Comparison of ENCODE assay signal across 10 cellular contexts in the genomic region with DNA sequence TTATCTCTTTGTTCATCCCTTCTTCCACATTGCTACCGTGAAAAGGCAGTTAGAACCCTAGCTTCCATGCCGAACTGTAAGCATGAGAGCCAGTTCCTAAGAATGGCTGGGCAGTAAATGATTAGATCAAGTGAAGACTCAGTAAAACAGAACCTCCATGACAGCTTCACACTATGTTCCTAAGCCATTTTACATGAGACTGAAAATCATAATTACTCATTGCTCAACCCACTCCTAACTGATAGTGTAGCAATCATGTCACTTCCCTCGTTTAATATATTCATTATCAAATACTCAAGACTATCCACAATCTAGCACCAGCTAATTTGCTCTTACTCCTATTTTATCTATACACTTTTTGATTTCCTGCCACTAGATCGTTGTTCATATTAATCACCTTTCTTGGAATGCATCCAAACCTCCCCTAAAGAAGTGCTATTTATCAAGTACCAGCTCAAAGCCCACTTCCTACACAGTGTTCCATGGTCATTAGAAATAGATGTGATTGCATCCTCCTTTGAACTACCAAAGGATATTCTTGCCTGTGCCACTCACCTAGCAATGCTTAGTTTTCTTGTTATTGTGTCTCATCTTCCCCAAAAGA. TPM values are rescaled to one million over a fixed set of nuclear protein-coding genes. Genes with fewer than 3 reads are reported as not detected.
DNase-seq lines count a peak whose midpoint lies in the region; ATAC-seq and TF ChIP-seq lines count a peak whose summit lies in the region.
"Had no signal": no experiment of that assay in that cellular context is flagged by ENCODE, and none has a peak within 500 bp of the region (broad histone marks: within the 10 kb centered on the region; RNA-seq: fewer than 3 reads in every experiment).

No MANE protein-coding gene starts in this region.

- no peak for DNase-seq in CD8-positive, alpha-beta T cell
- no peak for DNase-seq in H9
- DNase-seq in mesothelial cell of epicardium (ENCODE audit: low spot score in 2 of 2, unreplicated experiment in 2 of 2) = no peak
- DNase-seq in body of pancreas = no peak
- no peak for DNase-seq in tibial nerve (ENCODE audit: low spot score in 2 of 2)
- DNase-seq in stimulated activated CD4-positive, alpha-beta T cell treated with anti-CD3 and anti-CD28 coated beads, Interleukin-15, amount 100 ng/mL, for 24 hours = no peak
- DNase-seq: DMS153; stimulated activated CD4-positive, alpha-beta T cell treated with anti-CD3 and anti-CD28 coated beads, Interleukin-4, amount 100 ng/mL, for 24 hours had no signal

- H3K27ac ChIP-seq in CD8-positive, alpha-beta T cell (ENCODE audit: low read depth, low read length) = no peak overlapping the region
- H3K27ac ChIP-seq in H9 (ENCODE audit: insufficient read length, low read depth, low read length) (peak overlapping the region; percentile 42), body of pancreas (no peak overlapping the region), tibial nerve (no peak overlapping the region)

- H3K4me2 ChIP-seq in H9 (ENCODE audit: insufficient read depth, insufficient read length, low read length) = no peak overlapping the region

- H3K9me3 Mint-ChIP-seq in CD8-positive, alpha-beta T cell = no peaks in the 10 kb centered on the region
- no peaks in the 10 kb centered on the region for H3K9me3 Mint-ChIP-seq in H9
- no peaks in the 10 kb centered on the region for H3K9me3 Mint-ChIP-seq in activated T-helper 17 cell treated with anti-CD3 and anti-CD28 coated beads, Interleukin-2, amount 50 U/mL, for 72 hours
- no peaks in the 10 kb centered on the region for H3K9me3 Mint-ChIP-seq in mesothelial cell of epicardium
- H3K9me3 Mint-ChIP-seq: IgD-negative memory B cell had no signal

- no peak overlapping the region for H2BK15ac ChIP-seq in H9 (ENCODE audit: low read depth, low read length)

- TF ChIP-seq POLR2A in body of pancreas (IDR thresholded peaks at IDR 0.05) (no peak), tibial nerve (IDR thresholded peaks at IDR 0.05) (no peak)

- no peak overlapping the region for H4K8ac ChIP-seq in H9 (replicated peaks; ENCODE audit: insufficient read length, low read depth, low read length)

- no peak for ATAC-seq in CD8-positive, alpha-beta T cell
- ATAC-seq in activated T-helper 17 cell treated with anti-CD3 and anti-CD28 coated beads, Interleukin-2, amount 50 U/mL, for 72 hours (replicated peaks) = peak; percentile 75
- no peak for ATAC-seq in body of pancreas

- intact Hi-C loops in CD8-positive, alpha-beta T cell (cut with DNase I, micrococcal nuclease) = no loop called here
- intact Hi-C loops in body of pancreas (cut with DNase I) = no loop called here

- no peak overlapping the region for H2BK5ac ChIP-seq in H9 (ENCODE audit: insufficient read length, low read length)

- no peaks in the 10 kb centered on the region for H3K23me2 ChIP-seq in H9 (ENCODE audit: insufficient read length, low read depth, low read length, poor library complexity, severe bottlenecking)

- no peaks in the 10 kb centered on the region for H3K27me3 Mint-ChIP-seq in CD8-positive, alpha-beta T cell (ENCODE audit: low read depth)
- H3K27me3 Mint-ChIP-seq in H9 (ENCODE audit: low read depth) (no peaks in the 10 kb centered on the region), mesothelial cell of epicardium (ENCODE audit: low read depth) (no peaks in the 10 kb centered on the region)
- no peaks in the 10 kb centered on the region for H3K27me3 Mint-ChIP-seq in activated T-helper 17 cell treated with anti-CD3 and anti-CD28 coated beads, Interleukin-2, amount 50 U/mL, for 72 hours
- H3K27me3 Mint-ChIP-seq: IgD-negative memory B cell had no signal

- no peak overlapping the region for H3T11ph ChIP-seq in H9 (ENCODE audit: low read length)

- no peak overlapping the region for H2BK120ac ChIP-seq in H9 (ENCODE audit: low read depth, low read length, poor library complexity, severe bottlenecking)

- POLR2A ChIA-PET in CD8-positive, alpha-beta T cell (lab: Charles Lee) = interaction anchor here (1.0 to 1.6 kb wide), 2 partner anchors 11 to 323 kb away, joined by 3 to 4 read pairs; a partner anchor contains a TSS

- no peak overlapping the region for H3K4me3 ChIP-seq in CD8-positive, alpha-beta T cell (ENCODE audit: low read depth, low read length)
- H3K4me3 ChIP-seq in body of pancreas = no peak overlapping the region
- H3K4me3 ChIP-seq in tibial nerve = no peak overlapping the region

- no peak overlapping the region for H3K4ac ChIP-seq in H9 (ENCODE audit: low read depth, low read length)

- no peaks in the 10 kb centered on the region for H4K20me1 ChIP-seq in H9 (ENCODE audit: control insufficient read depth, insufficient read depth, insufficient read length)

- peaks cover 21% of the 10 kb centered on the region for H3K36me3 Mint-ChIP-seq in CD8-positive, alpha-beta T cell
- peaks cover 12 to 31% (median 20%) of the 10 kb centered on the region in 3 experiments; a peak in 6 of 7 replicates for H3K36me3 Mint-ChIP-seq in H9 (ENCODE audit: insufficient read depth in 1 of 3, low read depth in 3 of 3)
- peaks cover 48% of the 10 kb centered on the region for H3K36me3 Mint-ChIP-seq in activated T-helper 17 cell treated with anti-CD3 and anti-CD28 coated beads, Interleukin-2, amount 50 U/mL, for 72 hours (ENCODE audit: low read depth)
- H3K36me3 Mint-ChIP-seq in mesothelial cell of epicardium = peaks cover 20% of the 10 kb centered on the region

- H2AFZ ChIP-seq in H9 (ENCODE audit: low read length) = no peak overlapping the region

- no CpG with 5 or more reads among the region's 4 CpGs for WGBS in H9 (ENCODE audit: extremely low coverage, insufficient read length, low lambda C conversion rate)
- WGBS in body of pancreas, 2 donors = 27% methylated on average over 4 of the region's 4 CpGs
- WGBS in tibial nerve, 2 donors = 66 to 67% methylated on average over 4 of the region's 4 CpGs

- no peak overlapping the region for H3K56ac ChIP-seq in H9 (ENCODE audit: insufficient read length, low read depth, low read length)

- H3K4me3 Mint-ChIP-seq in CD8-positive, alpha-beta T cell = peak overlapping the region; percentile 0
- H3K4me3 Mint-ChIP-seq in H9 (no peak overlapping the region), mesothelial cell of epicardium (no peak overlapping the region)
- peak overlapping the region; percentile 57 for H3K4me3 Mint-ChIP-seq in activated T-helper 17 cell treated with anti-CD3 and anti-CD28 coated beads, Interleukin-2, amount 50 U/mL, for 72 hours

- H3K79me1 ChIP-seq in H9 (ENCODE audit: insufficient read depth, low read depth, low read length, poor library complexity, severe bottlenecking) = peaks cover 7% of the 10 kb centered on the region

- peaks cover 37% of the 10 kb centered on the region; the same call in 1 of the 2 replicates for H3K79me2 ChIP-seq in H9 (ENCODE audit: insufficient read depth, low read length)

- peak overlapping the region; percentile 4 for H3K27ac Mint-ChIP-seq in CD8-positive, alpha-beta T cell
- H3K27ac Mint-ChIP-seq in H9 (peak overlapping the region in 1 of 3 experiments; percentile 2; a peak in 3 of 7 replicates), mesothelial cell of epicardium (peak overlapping the region; percentile 30)
- peak overlapping the region; percentile 40 for H3K27ac Mint-ChIP-seq in activated T-helper 17 cell treated with anti-CD3 and anti-CD28 coated beads, Interleukin-2, amount 50 U/mL, for 72 hours

- H4K5ac ChIP-seq in H9 (ENCODE audit: insufficient read length, low read depth, low read length) = no peak overlapping the region

- H3K27me3 ChIP-seq in CD8-positive, alpha-beta T cell (ENCODE audit: insufficient read depth, low read length) = no peaks in the 10 kb centered on the region
- H3K27me3 ChIP-seq in H9 (ENCODE audit: insufficient read depth, low read length) (no peaks in the 10 kb centered on the region), body of pancreas (no peaks in the 10 kb centered on the region), tibial nerve (no peaks in the 10 kb centered on the region)

- no peak overlapping the region for H2AK5ac ChIP-seq in H9 (ENCODE audit: insufficient read length, low read length)

- no peak overlapping the region for H3K9ac ChIP-seq in H9 (ENCODE audit: extremely low read depth, insufficient read length, low read length)

- no peak overlapping the region for H2BK20ac ChIP-seq in H9 (ENCODE audit: low read depth, low read length, poor library complexity, severe bottlenecking)

- H2BK12ac ChIP-seq in H9 (ENCODE audit: insufficient read length, low read depth, low read length) = no peak overlapping the region

- CTCF ChIA-PET in CD8-positive, alpha-beta T cell (lab: Charles Lee) = interaction anchor here (3.5 kb wide), 1 partner anchor 12 kb away, joined by 25 read pairs; no protein-coding TSS in a partner anchor

- TF ChIP-seq EP300 in tibial nerve (IDR thresholded peaks at IDR 0.05) = no peak

- peaks cover 37% of the 10 kb centered on the region for H3K4me1 ChIP-seq in CD8-positive, alpha-beta T cell (ENCODE audit: insufficient read depth, low read length)
- H3K4me1 ChIP-seq in H9 (ENCODE audit: insufficient read depth, low read length) = peaks cover 19% of the 10 kb centered on the region; the same call in 1 of the 2 replicates
- peaks cover 83% of the 10 kb centered on the region for H3K4me1 ChIP-seq in body of pancreas
- H3K4me1 ChIP-seq in tibial nerve = peaks cover 0 to 92% (median 39%) of the 10 kb centered on the region in 4 donors

- H3K18ac ChIP-seq in H9 (ENCODE audit: insufficient read length, low read depth, low read length) = no peak overlapping the region

- no peaks in the 10 kb centered on the region for H3K9me3 ChIP-seq in CD8-positive, alpha-beta T cell (ENCODE audit: low read length)
- H3K9me3 ChIP-seq in H9 (ENCODE audit: control insufficient read depth, low read depth, low read length) = no peaks in the 10 kb centered on the region
- no peaks in the 10 kb centered on the region for H3K9me3 ChIP-seq in body of pancreas
- no peaks in the 10 kb centered on the region for H3K9me3 ChIP-seq in tibial nerve

- no peaks in the 10 kb centered on the region for H3K36me3 ChIP-seq in CD8-positive, alpha-beta T cell (ENCODE audit: insufficient read depth, low read length)
- H3K36me3 ChIP-seq in body of pancreas (replicated peaks in 1 of 2; ENCODE audit: insufficient read depth in 1 of 2, low read depth in 2 of 2) (no peaks in the 10 kb centered on the region), tibial nerve (peaks cover 0 to 3% (median 0%) of the 10 kb centered on the region in 3 donors)

- no peak for TF ChIP-seq CTCF in CD8-positive, alpha-beta T cell (IDR thresholded peaks at IDR 0.05)
- no peak for TF ChIP-seq CTCF in H9 (conservative IDR thresholded peaks at IDR 0.05)
- no peak for TF ChIP-seq CTCF in mesothelial cell of epicardium (IDR thresholded peaks at IDR 0.05; ENCODE audit: unreplicated experiment)
- TF ChIP-seq CTCF in body of pancreas (IDR thresholded peaks at IDR 0.05) = no peak
- no peak for TF ChIP-seq CTCF in tibial nerve (IDR thresholded peaks at IDR 0.05)

- no peak overlapping the region for H3K23ac ChIP-seq in H9 (ENCODE audit: insufficient read length, low read depth, low read length)

- no peak overlapping the region for H3K14ac ChIP-seq in H9 (ENCODE audit: insufficient read depth, low read length)

- peaks cover 71% of the 10 kb centered on the region for H3K4me1 Mint-ChIP-seq in CD8-positive, alpha-beta T cell (ENCODE audit: low read depth)
- H3K4me1 Mint-ChIP-seq in H9 (peaks cover 65% of the 10 kb centered on the region in 2 experiments), mesothelial cell of epicardium (peaks cover 47% of the 10 kb centered on the region)
- peaks cover 53% of the 10 kb centered on the region for H3K4me1 Mint-ChIP-seq in activated T-helper 17 cell treated with anti-CD3 and anti-CD28 coated beads, Interleukin-2, amount 50 U/mL, for 72 hours

- no peak overlapping the region for H4K91ac ChIP-seq in H9 (ENCODE audit: insufficient read length, low read depth, low read length)

RNA-seq across cellular contexts. Expression of a gene that starts 6.0 kb away (rescaled TPM):
- 10 to 100 TPM; 19.4 to 27.1 TPM for total RNA-seq in CD8-positive, alpha-beta T cell
- 63.0 and 65.2 TPM in 2 replicates for total RNA-seq in H9 (2021)
- 100 to 1,000 TPM in 1 of 2 donors, 10 to 100 TPM in 1; 81.7 to 115 TPM for total RNA-seq in activated T-helper 17 cell treated with anti-CD3 and anti-CD28 coated beads, Interleukin-2, amount 50 U/mL, for 72 hours
- 87.6 to 95.3 TPM (median 90.1 TPM) in 3 replicates for total RNA-seq in mesothelial cell of epicardium
- total RNA-seq in body of pancreas = 10 to 100 TPM; 20.8 to 60.7 TPM
- 100 to 1,000 TPM in 1 of 4 donors, 10 to 100 TPM in 3; 62.4 to 101 (median 76.9) TPM for total RNA-seq in tibial nerve

RNA-seq across cellular contexts. Expression of a gene that starts 35.0 kb away (rescaled TPM):
- total RNA-seq in CD8-positive, alpha-beta T cell = 100 to 1,000 TPM; 221 to 229 TPM
- total RNA-seq in H9 (2021) (508 and 516 TPM in 2 replicates), mesothelial cell of epicardium (232 to 260 TPM (median 245 TPM) in 3 replicates), body of pancreas (100 to 1,000 TPM in 1 of 2 donors, 10 to 100 TPM in 1; 50.1 to 139 TPM), tibial nerve (100 to 1,000 TPM; 178 to 529 (median 230) TPM)
- total RNA-seq in activated T-helper 17 cell treated with anti-CD3 and anti-CD28 coated beads, Interleukin-2, amount 50 U/mL, for 72 hours = 100 to 1,000 TPM; 260 to 372 TPM

Comparison
In these comparisons a context has a peak if more than half of its experiments do, and no peak if none do; other contexts are left out.
1. H3K4me3 Mint-ChIP-seq: peak in CD8-positive, alpha-beta T cell (single experiment) and activated T-helper 17 cell treated with anti-CD3 and anti-CD28 coated beads, Interleukin-2, amount 50 U/mL, for 72 hours (single experiment); none in H9 (0 of 2) and mesothelial cell of epicardium (single experiment).